In genomic region chr11:128619540-128620305, GRCh38 we compare ENCODE assay signal across 19 cellular contexts. TPM values are rescaled to one million over a fixed set of nuclear protein-coding genes. Genes with fewer than 3 reads are reported as not detected.
DNase-seq lines count a peak whose midpoint lies in the region; ATAC-seq, FAIRE-seq and TF ChIP-seq lines count a peak whose summit lies in the region.
"Had no signal": no experiment of that assay in that cellular context is flagged by ENCODE, and none has a peak within 500 bp of the region (broad histone marks: within the 10 kb centered on the region; RNA-seq: fewer than 3 reads in every experiment).

No MANE protein-coding gene starts in this region.

- H2BK20ac ChIP-seq in H1 (ENCODE audit: low read length): no peak overlapping the region

- H3K4me2 ChIP-seq in SU-DHL-6 (ENCODE audit: low read depth, low read length, poor library complexity, severe bottlenecking) (peak overlapping the region; percentile 73), H1 (ENCODE audit: insufficient read depth in 1 of 2, low read depth in 2 of 2, low read length in 2 of 2) (no peak overlapping the region)

- H4K20me1 ChIP-seq in SU-DHL-6 (ENCODE audit: low read depth, low read length) (no peaks in the 10 kb centered on the region), H1 (replicated peaks in 1 of 2; ENCODE audit: control insufficient read depth in 1 of 2, insufficient read depth in 2 of 2, low read length in 2 of 2) (no peaks in the 10 kb centered on the region)

- no peaks in the 10 kb centered on the region for H3K79me2 ChIP-seq in SU-DHL-6 (ENCODE audit: insufficient read depth, low read length)
- H3K79me2 ChIP-seq in H1 (ENCODE audit: control insufficient read depth in 1 of 2, insufficient read depth in 2 of 2, low read length in 2 of 2): no peaks in the 10 kb centered on the region

- H3F3A ChIP-seq in SU-DHL-6 (ENCODE audit: insufficient read depth): peaks cover 24% of the 10 kb centered on the region

- H3K27ac Mint-ChIP-seq in natural killer cell treated with Interleukin-12 subunit alpha and Interleukin-12 subunit beta and Interleukin-15 and Interleukin-18, amount 100 ng/mL, for 72 hours: peak overlapping the region; percentile 95 to 97
- H3K27ac Mint-ChIP-seq in natural killer cell: peak overlapping the region in 1 of 2 donors; percentile 66
- peak overlapping the region; percentile 28 to 43 for H3K27ac Mint-ChIP-seq in stimulated activated naive CD8-positive, alpha-beta T cell treated with anti-CD3 and anti-CD28 coated beads, Interleukin-15, amount 100 ng/mL, for 72 hours

- no peaks in the 10 kb centered on the region for H3K23me2 ChIP-seq in H1 (ENCODE audit: low read depth, low read length)

- no peak overlapping the region for H2AFZ ChIP-seq in SU-DHL-6 (ENCODE audit: low read depth, low read length, severe bottlenecking)
- H2AFZ ChIP-seq in H1 (ENCODE audit: low read length): no peak overlapping the region

- H4K91ac ChIP-seq in H1 (replicated peaks; ENCODE audit: insufficient read length, low read length): no peak overlapping the region

- H2BK15ac ChIP-seq in H1 (ENCODE audit: low read length): no peak overlapping the region

- WGBS in H1 (ENCODE audit: extremely low coverage in 1 of 2, insufficient coverage in 1 of 2, insufficient read length in 1 of 2, insufficient replicate concordance in 2 of 2, low coverage in 1 of 2, low lambda C conversion rate in 2 of 2, missing lambda C conversion rate in 1 of 2), 2 experiments: 80% methylated on average over 10 of the region's 10 CpGs; no CpG with 5 or more reads in 1 of the 2 experiments

- no peaks in the 10 kb centered on the region for H3K9me2 ChIP-seq in SU-DHL-6 (replicated peaks; ENCODE audit: insufficient read depth, low read length)

- no peak overlapping the region for H2BK5ac ChIP-seq in H1 (ENCODE audit: low read depth, low read length)

- H3K9me3 Mint-ChIP-seq in natural killer cell treated with Interleukin-12 subunit alpha and Interleukin-12 subunit beta and Interleukin-15 and Interleukin-18, amount 100 ng/mL, for 72 hours: no peaks in the 10 kb centered on the region
- H3K9me3 Mint-ChIP-seq in natural killer cell: no peaks in the 10 kb centered on the region
- H3K9me3 Mint-ChIP-seq in stimulated activated naive CD8-positive, alpha-beta T cell treated with anti-CD3 and anti-CD28 coated beads, Interleukin-15, amount 100 ng/mL, for 72 hours: no peaks in the 10 kb centered on the region

- H3K4me1 Mint-ChIP-seq in natural killer cell treated with Interleukin-12 subunit alpha and Interleukin-12 subunit beta and Interleukin-15 and Interleukin-18, amount 100 ng/mL, for 72 hours (ENCODE audit: low read depth in 2 of 2): peaks cover 47 to 58% of the 10 kb centered on the region in 2 donors
- H3K4me1 Mint-ChIP-seq in natural killer cell: peaks cover 45 to 49% of the 10 kb centered on the region in 2 donors
- H3K4me1 Mint-ChIP-seq in stimulated activated naive CD8-positive, alpha-beta T cell treated with anti-CD3 and anti-CD28 coated beads, Interleukin-15, amount 100 ng/mL, for 72 hours: peaks cover 65% of the 10 kb centered on the region

- CTCF ChIA-PET in H1 (lab: Charles Lee; ENCODE audit: partially characterized antibody): interaction anchor here (0.6 to 22.9 kb wide), 10 partner anchors 6 to 639 kb away, joined by 3 to 319 read pairs (median 4); no protein-coding TSS in a partner anchor

- H3K4ac ChIP-seq in H1 (replicated peaks; ENCODE audit: insufficient read length, low read depth, low read length): no peak overlapping the region

- POLR2A ChIA-PET in H1 (lab: Charles Lee; ENCODE audit: partially characterized antibody): no interaction called here

- intact Hi-C loops in natural killer cell (cut with micrococcal nuclease): no loop called here

- H3K27me3 ChIP-seq in SU-DHL-6 (ENCODE audit: low read length) (no peaks in the 10 kb centered on the region), H1 (replicated peaks in 1 of 4; ENCODE audit: control insufficient read depth in 3 of 4, extremely low read depth in 1 of 4, insufficient read depth in 3 of 4, low read length in 3 of 4) (peaks cover 0 to 3% (median 0%) of the 10 kb centered on the region in 4 experiments; a peak in 4 of 7 replicates)
- H3K27me3 ChIP-seq: right lobe of liver, SJCRH30 had no signal

- H3K4me3 Mint-ChIP-seq in natural killer cell treated with Interleukin-12 subunit alpha and Interleukin-12 subunit beta and Interleukin-15 and Interleukin-18, amount 100 ng/mL, for 72 hours: peak overlapping the region; percentile 16
- no peak overlapping the region for H3K4me3 Mint-ChIP-seq in natural killer cell
- no peak overlapping the region for H3K4me3 Mint-ChIP-seq in stimulated activated naive CD8-positive, alpha-beta T cell treated with anti-CD3 and anti-CD28 coated beads, Interleukin-15, amount 100 ng/mL, for 72 hours

- no peak for FAIRE-seq in H1 (lab: Jason Lieb, UNC)
- FAIRE-seq: HepG2, TTC549 had no signal

- no peak for TF ChIP-seq POLR2A in H1 (IDR thresholded peaks at IDR 0.05; ENCODE audit: control extremely low read depth in 1 of 2, low read depth in 2 of 2, low read length in 2 of 2)

- H3K18ac ChIP-seq in H1 (ENCODE audit: extremely low read depth, low read length): no peak overlapping the region

- H4K5ac ChIP-seq in H1 (ENCODE audit: insufficient read length, low read depth, low read length): no peak overlapping the region

- H4K8ac ChIP-seq in H1 (ENCODE audit: extremely low read depth, insufficient read depth, low read length): no peak overlapping the region

- H3K27ac ChIP-seq in SU-DHL-6 (ENCODE audit: low read depth, low read length) (peak overlapping the region; percentile 100), H1 (ENCODE audit: low read depth, low read length) (no peak overlapping the region)
- H3K27ac ChIP-seq: cardiac muscle cell, right lobe of liver, SJCRH30, tibial artery had no signal

- H3K23ac ChIP-seq in H1 (ENCODE audit: insufficient read length): no peak overlapping the region

- no peaks in the 10 kb centered on the region for H3K79me1 ChIP-seq in H1 (ENCODE audit: low read depth, low read length)

- H3K56ac ChIP-seq in H1 (replicated peaks; ENCODE audit: insufficient read length, low read depth, low read length): no peak overlapping the region

- ATAC-seq in natural killer cell treated with Interleukin-12 subunit alpha and Interleukin-12 subunit beta and Interleukin-15 and Interleukin-18, amount 100 ng/mL, for 72 hours: no peak
- ATAC-seq in natural killer cell: no peak
- no peak for ATAC-seq in stimulated activated naive CD8-positive, alpha-beta T cell treated with anti-CD3 and anti-CD28 coated beads, Interleukin-15, amount 100 ng/mL, for 72 hours
- ATAC-seq: HepG2, PC-3, right lobe of liver had no signal

- no peaks in the 10 kb centered on the region for H3K36me3 ChIP-seq in SU-DHL-6 (ENCODE audit: low read length)
- H3K36me3 ChIP-seq in H1 (ENCODE audit: control insufficient read depth in 2 of 4, insufficient read depth in 4 of 4, low read length in 3 of 4): no peaks in the 10 kb centered on the region
- H3K36me3 ChIP-seq: cardiac muscle cell, right lobe of liver, SJCRH30, tibial artery had no signal

- no peak overlapping the region for H2BK12ac ChIP-seq in H1 (ENCODE audit: low read depth, low read length)

- no peaks in the 10 kb centered on the region for H3K27me3 Mint-ChIP-seq in natural killer cell treated with Interleukin-12 subunit alpha and Interleukin-12 subunit beta and Interleukin-15 and Interleukin-18, amount 100 ng/mL, for 72 hours
- H3K27me3 Mint-ChIP-seq in natural killer cell (ENCODE audit: low read depth in 2 of 2): no peaks in the 10 kb centered on the region
- H3K27me3 Mint-ChIP-seq in stimulated activated naive CD8-positive, alpha-beta T cell treated with anti-CD3 and anti-CD28 coated beads, Interleukin-15, amount 100 ng/mL, for 72 hours: no peaks in the 10 kb centered on the region

- no peaks in the 10 kb centered on the region for H3K36me3 Mint-ChIP-seq in natural killer cell treated with Interleukin-12 subunit alpha and Interleukin-12 subunit beta and Interleukin-15 and Interleukin-18, amount 100 ng/mL, for 72 hours
- no peaks in the 10 kb centered on the region for H3K36me3 Mint-ChIP-seq in natural killer cell

- no peak for DNase-seq in natural killer cell treated with Interleukin-12 subunit alpha and Interleukin-12 subunit beta and Interleukin-15 and Interleukin-18, amount 100 ng/mL, for 72 hours (ENCODE audit: low spot score)
- DNase-seq in natural killer cell (no peak), H1 (ENCODE audit: low read depth in 1 of 2, low spot score in 2 of 2) (no peak), NCI-H2196 treated with DMSO at 0.1 percent for 48 hours (lab: John Stamatoyannopoulos, UW; ENCODE audit: unreplicated experiment) (no peak), NCI-H2081 (lab: John Stamatoyannopoulos, UW) (no peak), COLO829 (ENCODE audit: low spot score) (no peak)
- DNase-seq in stimulated activated naive CD8-positive, alpha-beta T cell treated with anti-CD3 and anti-CD28 coated beads, Interleukin-15, amount 100 ng/mL, for 72 hours: no peak
- DNase-seq: NCI-H2029; NCI-H524 treated with DMSO at 0.1 percent for 48 hours; occipital lobe; PC-3; right lobe of liver; stimulated activated CD4-positive, alpha-beta T cell treated with anti-CD3 and anti-CD28 coated beads, Interleukin-2, amount 100 ng/mL, for 48 hours; tibial artery had no signal

- H2AK5ac ChIP-seq in H1 (ENCODE audit: low read depth, low read length): 0 out of 2 replicates have a peak overlapping the region, but pooled peaks have one; percentile 53

- no peak for TF ChIP-seq RAD21 in H1 (IDR thresholded peaks at IDR 0.05 in 1 of 2, conservative IDR thresholded peaks at IDR 0.05 in 1 of 2; ENCODE audit: low read depth in 2 of 2, low read length in 2 of 2)

- TF ChIP-seq CTCF in natural killer cell (IDR thresholded peaks at IDR 0.05) (no peak), SU-DHL-6 (IDR thresholded peaks at IDR 0.05; ENCODE audit: insufficient read depth, low read length, poor library complexity, severe bottlenecking) (no peak), H1 (IDR thresholded peaks at IDR 0.05; ENCODE audit: control extremely low read depth in 1 of 3, insufficient read depth in 1 of 3, low read depth in 1 of 3, low read length in 3 of 3) (no peak)

- H3K4me1 ChIP-seq in H1 (replicated peaks in 1 of 4; ENCODE audit: control insufficient read depth in 3 of 4, insufficient read depth in 4 of 4, low read length in 3 of 4): peaks cover 2 to 5% (median 3%) of the 10 kb centered on the region in 4 experiments
- H3K4me1 ChIP-seq: SJCRH30, tibial artery had no signal

- H3K14ac ChIP-seq in H1 (ENCODE audit: insufficient read length): no peak overlapping the region

- no peak overlapping the region for H3K4me3 ChIP-seq in SU-DHL-6 (ENCODE audit: insufficient read depth, low read length, poor library complexity, severe bottlenecking)
- H3K4me3 ChIP-seq in H1 (ENCODE audit: extremely low read depth in 1 of 4, insufficient read depth in 2 of 4, low read depth in 3 of 4, low read length in 4 of 4): no peak overlapping the region
- H3K4me3 ChIP-seq: cardiac muscle cell, right lobe of liver, SJCRH30, tibial artery had no signal

- TF ChIP-seq EP300 in H1 (IDR thresholded peaks at IDR 0.05; ENCODE audit: borderline replicate concordance in 1 of 2, low read depth in 2 of 2, low read length in 2 of 2): no peak

- H3K9me3 ChIP-seq in SU-DHL-6 (ENCODE audit: insufficient read depth, low read length) (no peaks in the 10 kb centered on the region), H1 (ENCODE audit: insufficient read depth in 2 of 2, low read depth in 1 of 2, low read length in 1 of 2) (no peaks in the 10 kb centered on the region)
- H3K9me3 ChIP-seq: right lobe of liver, SJCRH30, tibial artery had no signal

- peak overlapping the region; percentile 47; the same call in 1 of the 2 replicates for H3K9ac ChIP-seq in SU-DHL-6 (ENCODE audit: low read length)
- no peak overlapping the region for H3K9ac ChIP-seq in H1 (replicated peaks in 1 of 4; ENCODE audit: extremely low read depth in 1 of 4, low read depth in 3 of 4, low read length in 3 of 4)

- no peak overlapping the region for H2BK120ac ChIP-seq in H1 (replicated peaks; ENCODE audit: low read depth, low read length)

RNA-seq across cellular contexts. Expression of gene ETS1, which starts 32.4 kb away (rescaled TPM):
- 100 to 1,000 TPM; 521 to 738 TPM for total RNA-seq in natural killer cell treated with Interleukin-12 subunit alpha and Interleukin-12 subunit beta and Interleukin-15 and Interleukin-18, amount 100 ng/mL, for 72 hours
- total RNA-seq in natural killer cell: 100 to 1,000 TPM; 532 to 684 (median 589) TPM
- 33.7 and 35.3 TPM in 2 replicates for total RNA-seq in H1 (2021; fragmentation: NEBNext Ultra II Directional; extraction: Animal tissue kit (Norgen Biotek cat#: 25700))
- 10.0 and 10.7 TPM in 2 replicates for polyA plus RNA-seq in H1 (2011; rRNA removed)
- 10.7 TPM for polyA plus RNA-seq in H1 (2011; cell fraction: cytosol; rRNA removed)
- 9.4 TPM for polyA plus RNA-seq in H1 (2011; cell fraction: nucleus; rRNA removed)
- polyA plus RNA-seq in H1 (2012, experiment 1 of 2): 10.8 to 21.3 TPM (median 13.8 TPM) in 4 replicates
- 2.2 TPM for polyA plus RNA-seq in H1 (2012, experiment 2 of 2)
- 19.4 TPM for polyA plus RNA-seq in H1 (2013, experiment 1 of 2)
- 18.6 TPM for polyA plus RNA-seq in H1 (2013, experiment 2 of 2)
- 23.9 and 26.2 TPM in 2 replicates for polyA minus RNA-seq in H1 (2011; rRNA and poly(A)+ RNA removed)
- polyA minus RNA-seq in H1 (2011; cell fraction: cytosol; rRNA and poly(A)+ RNA removed): 8.1 TPM
- polyA minus RNA-seq in H1 (2011; cell fraction: nucleus; rRNA and poly(A)+ RNA removed): 26.0 TPM

Comparison
In these comparisons a context has a peak if more than half of its experiments do, and no peak if none do; other contexts are left out.
1. RNA of gene ETS1, which starts 32.4 kb away (total RNA-seq): 521 to 738 TPM in natural killer cell treated with Interleukin-12 subunit alpha and Interleukin-12 subunit beta and Interleukin-15 and Interleukin-18, amount 100 ng/mL, for 72 hours and 532 to 684 TPM in natural killer cell; 33.7 to 35.3 TPM in H1; every median in the first group is over 10 times any median in the second.